25 cellular contexts compared by ENCODE assay signal in genomic region chr1:190119683-190120082, GRCh38.
"Had no signal": no experiment of that assay in that cellular context is flagged by ENCODE, and none has a peak within 500 bp of the region (broad histone marks: within the 10 kb centered on the region; RNA-seq: fewer than 3 reads in every experiment).

No MANE protein-coding gene starts in this region.

- H3K36me3 Mint-ChIP-seq: activated CD4-positive, alpha-beta memory T cell treated with anti-CD3 and anti-CD28 coated beads for 36 hours; activated CD8-positive, alpha-beta memory T cell treated with anti-CD3 and anti-CD28 coated beads, Interleukin-2, amount 10 ng/mL, durations not matched to agents 7 days and 5 days; activated naive CD4-positive, alpha-beta T cell treated with anti-CD3 and anti-CD28 coated beads, Interleukin-2, amount 10 ng/mL, durations not matched to agents 7 days and 5 days; brain; mesothelial cell of epicardium; stimulated activated effector memory CD8-positive, alpha-beta T cell treated with anti-CD3 and anti-CD28 coated beads, Interleukin-12 subunit alpha, Interleukin-12 subunit beta, amount 100 ng/mL, for 72 hours had no signal

- H2AFZ ChIP-seq: hepatocyte had no signal

- H3K9me3 ChIP-seq: thoracic aorta, upper lobe of left lung had no signal

- H3K79me2 ChIP-seq: hepatocyte had no signal

- H3K4me1 Mint-ChIP-seq: activated CD8-positive, alpha-beta memory T cell treated with anti-CD3 and anti-CD28 coated beads, Interleukin-2, amount 10 ng/mL, durations not matched to agents 7 days and 5 days; activated naive CD4-positive, alpha-beta T cell treated with anti-CD3 and anti-CD28 coated beads, Interleukin-2, amount 10 ng/mL, durations not matched to agents 7 days and 5 days; activated naive CD8-positive, alpha-beta T cell treated with anti-CD3 and anti-CD28 coated beads, Interleukin-2, amount 50 U/mL, for 24 hours; brain; endodermal cell; mesothelial cell of epicardium; nephron; stimulated activated effector memory CD8-positive, alpha-beta T cell treated with anti-CD3 and anti-CD28 coated beads, Interleukin-12 subunit alpha, Interleukin-12 subunit beta, amount 100 ng/mL, for 72 hours had no signal

- ATAC-seq: activated CD8-positive, alpha-beta memory T cell treated with anti-CD3 and anti-CD28 coated beads, Interleukin-2, amount 10 ng/mL, durations not matched to agents 7 days and 5 days; activated naive CD8-positive, alpha-beta T cell treated with anti-CD3 and anti-CD28 coated beads, Interleukin-2, amount 50 U/mL, for 24 hours; activated T-cell treated with anti-CD3 and anti-CD28 coated beads, Interleukin-2, amount 50 U/mL, for 4 hours; left lobe of liver; sciatic nerve; stimulated activated effector memory CD8-positive, alpha-beta T cell treated with anti-CD3 and anti-CD28 coated beads, Interleukin-12 subunit alpha, Interleukin-12 subunit beta, amount 100 ng/mL, for 72 hours had no signal

- H3K27me3 ChIP-seq: dorsolateral prefrontal cortex, hepatocyte, upper lobe of left lung had no signal

- H3K27me3 Mint-ChIP-seq: activated CD4-positive, alpha-beta memory T cell treated with anti-CD3 and anti-CD28 coated beads for 36 hours; activated CD8-positive, alpha-beta memory T cell treated with anti-CD3 and anti-CD28 coated beads, Interleukin-2, amount 10 ng/mL, durations not matched to agents 7 days and 5 days; activated naive CD4-positive, alpha-beta T cell treated with anti-CD3 and anti-CD28 coated beads, Interleukin-2, amount 10 ng/mL, durations not matched to agents 7 days and 5 days; activated naive CD8-positive, alpha-beta T cell treated with anti-CD3 and anti-CD28 coated beads, Interleukin-2, amount 50 U/mL, for 24 hours; brain had no signal

- H3K36me3 ChIP-seq: thoracic aorta, upper lobe of left lung had no signal

- H3K9me3 Mint-ChIP-seq: activated T-cell treated with anti-CD3 and anti-CD28 coated beads, Interleukin-2, amount 50 U/mL, for 4 hours; brain; endodermal cell; mesothelial cell of epicardium; nephron had no signal

- H3K27ac Mint-ChIP-seq: activated CD4-positive, alpha-beta memory T cell treated with anti-CD3 and anti-CD28 coated beads for 36 hours; activated CD8-positive, alpha-beta memory T cell treated with anti-CD3 and anti-CD28 coated beads, Interleukin-2, amount 10 ng/mL, durations not matched to agents 7 days and 5 days; activated naive CD4-positive, alpha-beta T cell treated with anti-CD3 and anti-CD28 coated beads, Interleukin-2, amount 10 ng/mL, durations not matched to agents 7 days and 5 days; activated naive CD8-positive, alpha-beta T cell treated with anti-CD3 and anti-CD28 coated beads, Interleukin-2, amount 50 U/mL, for 24 hours; brain; endodermal cell; mesothelial cell of epicardium; nephron; stimulated activated effector memory CD8-positive, alpha-beta T cell treated with anti-CD3 and anti-CD28 coated beads, Interleukin-12 subunit alpha, Interleukin-12 subunit beta, amount 100 ng/mL, for 72 hours had no signal

- DNase-seq: activated CD4-positive, alpha-beta memory T cell treated with anti-CD3 and anti-CD28 coated beads for 36 hours; activated CD4-positive, alpha-beta T cell treated with anti-CD3 and anti-CD28 coated beads for 4 hours; activated CD8-positive, alpha-beta memory T cell treated with anti-CD3 and anti-CD28 coated beads, Interleukin-2, amount 10 ng/mL, durations not matched to agents 7 days and 5 days; activated effector memory CD4-positive, alpha-beta T cell treated with Interleukin-2 at 50 U/mL for 16 hours; activated naive CD4-positive, alpha-beta T cell treated with anti-CD3 and anti-CD28 coated beads, Interleukin-2, amount 10 ng/mL, durations not matched to agents 7 days and 5 days; activated naive CD8-positive, alpha-beta T cell treated with anti-CD3 and anti-CD28 coated beads, Interleukin-2, amount 50 U/mL, for 24 hours; activated T-cell treated with anti-CD3 and anti-CD28 coated beads, Interleukin-2, amount 50 U/mL, for 4 hours; anterior cingulate cortex; caudate nucleus; dorsolateral prefrontal cortex; endodermal cell; foreskin fibroblast; nucleus accumbens; stimulated activated CD4-positive, alpha-beta T cell treated with anti-CD3 and anti-CD28 coated beads, Interleukin-4, amount 100 ng/mL, for 24 hours; upper lobe of left lung had no signal

- H3K4me2 ChIP-seq: hepatocyte had no signal

- H3K4me1 ChIP-seq: upper lobe of left lung had no signal

- H3K4me3 ChIP-seq: dorsolateral prefrontal cortex, hepatocyte, lung, thoracic aorta, upper lobe of left lung had no signal

- H3K27ac ChIP-seq: dorsolateral prefrontal cortex, epithelial cell of prostate, hepatocyte, thoracic aorta, upper lobe of left lung had no signal

- H3K4me3 Mint-ChIP-seq: activated CD4-positive, alpha-beta memory T cell treated with anti-CD3 and anti-CD28 coated beads for 36 hours; activated CD8-positive, alpha-beta memory T cell treated with anti-CD3 and anti-CD28 coated beads, Interleukin-2, amount 10 ng/mL, durations not matched to agents 7 days and 5 days; activated naive CD4-positive, alpha-beta T cell treated with anti-CD3 and anti-CD28 coated beads, Interleukin-2, amount 10 ng/mL, durations not matched to agents 7 days and 5 days; activated naive CD8-positive, alpha-beta T cell treated with anti-CD3 and anti-CD28 coated beads, Interleukin-2, amount 50 U/mL, for 24 hours; activated T-cell treated with anti-CD3 and anti-CD28 coated beads, Interleukin-2, amount 50 U/mL, for 4 hours; brain; endodermal cell; mesothelial cell of epicardium; nephron; stimulated activated effector memory CD8-positive, alpha-beta T cell treated with anti-CD3 and anti-CD28 coated beads, Interleukin-12 subunit alpha, Interleukin-12 subunit beta, amount 100 ng/mL, for 72 hours had no signal
